In the genomic region with DNA sequence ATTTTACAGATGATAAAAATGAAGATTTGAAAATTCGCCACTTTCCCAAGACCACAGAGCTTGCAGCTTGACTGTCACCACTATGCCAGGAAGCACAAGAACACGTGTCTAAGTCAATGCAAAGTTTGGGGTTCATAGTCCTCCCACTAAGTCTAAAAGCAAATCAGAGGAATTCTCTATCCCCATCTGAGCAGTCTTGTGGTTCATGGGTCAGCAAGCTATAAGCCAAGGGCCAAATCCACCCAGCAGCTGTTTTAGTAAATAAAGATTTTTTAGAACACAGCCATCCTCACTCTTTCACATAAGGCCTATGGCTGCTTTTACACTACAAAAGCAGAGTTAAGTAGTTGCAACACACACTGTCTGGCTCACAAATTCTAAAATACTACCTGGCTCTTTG, we compare ENCODE assay signal across 23 cellular contexts.
DNase-seq lines count a peak whose midpoint lies in the region; ATAC-seq and TF ChIP-seq lines count a peak whose summit lies in the region.
"Had no signal": no experiment of that assay in that cellular context is flagged by ENCODE, and none has a peak within 500 bp of the region (broad histone marks: within the 10 kb centered on the region; RNA-seq: fewer than 3 reads in every experiment).

No MANE protein-coding gene starts in this region.

- POLR2A ChIA-PET in IMR-90 (lab: Charles Lee; ENCODE audit: unreplicated experiment): no interaction called here

- H3K4me3 Mint-ChIP-seq in osteocyte (ENCODE audit: unreplicated experiment): no peak overlapping the region
- H3K4me3 Mint-ChIP-seq: activated CD8-positive, alpha-beta T cell treated with anti-CD3 and anti-CD28 coated beads for 36 hours; activated naive CD4-positive, alpha-beta T cell treated with anti-CD3 and anti-CD28 coated beads, Interleukin-2, amount 50 U/mL, for 24 hours; memory B cell; stimulated activated naive CD8-positive, alpha-beta T cell treated with anti-CD3 and anti-CD28 coated beads, Interleukin-15, amount 100 ng/mL, for 72 hours; T-helper 17 cell had no signal

- in situ Hi-C loops in IMR-90 (cut with MboI; ENCODE audit: low sequenced_read_pairs): no loop called here
- in situ Hi-C loops in astrocyte of the spinal cord (cut with HindIII; ENCODE audit: low sequenced_read_pairs): no loop called here

- no peaks in the 10 kb centered on the region for H3K9me1 ChIP-seq in IMR-90 (ENCODE audit: insufficient read depth, low read length)

- H2BK20ac ChIP-seq in IMR-90 (ENCODE audit: low read depth, low read length): peak overlapping the region; percentile 57

- H4K91ac ChIP-seq in IMR-90 (ENCODE audit: insufficient read depth, low read depth, low read length): no peak overlapping the region

- no peak for TF ChIP-seq POLR2A in IMR-90 (IDR thresholded peaks at IDR 0.05; ENCODE audit: low read depth, low read length)

- H3K4me3 ChIP-seq in IMR-90 (ENCODE audit: insufficient read depth, low read depth, low read length) (no peak overlapping the region), astrocyte of the spinal cord (ENCODE audit: low read depth, low read length) (no peak overlapping the region), fibroblast of villous mesenchyme (ENCODE audit: low read depth, low read length) (no peak overlapping the region)
- H3K4me3 ChIP-seq: esophagus muscularis mucosa, skin epidermis had no signal

- H3K36me3 Mint-ChIP-seq in osteocyte (ENCODE audit: unreplicated experiment): no peaks in the 10 kb centered on the region
- H3K36me3 Mint-ChIP-seq: activated naive CD4-positive, alpha-beta T cell treated with anti-CD3 and anti-CD28 coated beads, Interleukin-2, amount 50 U/mL, for 24 hours; memory B cell had no signal

- H3K9ac ChIP-seq in IMR-90 (ENCODE audit: low read depth, low read length): peak overlapping the region; percentile 50; the same call in 1 of the 2 replicates

- intact Hi-C loops in IMR-90 (cut with micrococcal nuclease): no loop called here

- no peak for TF ChIP-seq CTCF in IMR-90 (conservative IDR thresholded peaks at IDR 0.05; ENCODE audit: low read depth, low read length)
- TF ChIP-seq CTCF in astrocyte of the spinal cord (IDR thresholded peaks at IDR 0.05; ENCODE audit: low read depth, low read length): no peak
- TF ChIP-seq CTCF in fibroblast of villous mesenchyme (IDR thresholded peaks at IDR 0.05; ENCODE audit: insufficient read depth, low read depth, low read length): no peak
- TF ChIP-seq CTCF in osteocyte (IDR thresholded peaks at IDR 0.05): no peak

- H3K4ac ChIP-seq in IMR-90 (ENCODE audit: low read depth, low read length): 0 out of 2 replicates have a peak overlapping the region, but pooled peaks have one; percentile 15

- no peaks in the 10 kb centered on the region for H3K27me3 Mint-ChIP-seq in osteocyte (ENCODE audit: unreplicated experiment)
- H3K27me3 Mint-ChIP-seq: activated CD8-positive, alpha-beta T cell treated with anti-CD3 and anti-CD28 coated beads for 36 hours; activated naive CD4-positive, alpha-beta T cell treated with anti-CD3 and anti-CD28 coated beads, Interleukin-2, amount 50 U/mL, for 24 hours; memory B cell; stimulated activated naive CD8-positive, alpha-beta T cell treated with anti-CD3 and anti-CD28 coated beads, Interleukin-15, amount 100 ng/mL, for 72 hours; T-helper 17 cell had no signal

- H2BK15ac ChIP-seq in IMR-90 (ENCODE audit: low read depth, low read length): no peak overlapping the region

- no peak overlapping the region for H2AK5ac ChIP-seq in IMR-90 (ENCODE audit: low read depth, low read length)

- H4K20me1 ChIP-seq in IMR-90 (ENCODE audit: insufficient read depth, low read length): no peaks in the 10 kb centered on the region

- DNase-seq in IMR-90: peak; percentile 13
- peak; percentile 8 for DNase-seq in astrocyte of the spinal cord (ENCODE audit: low read depth, low spot score)
- DNase-seq in fibroblast of villous mesenchyme (ENCODE audit: low read depth): peak; percentile 53
- no peak for DNase-seq in osteocyte (ENCODE audit: extremely low spot score, unreplicated experiment)
- DNase-seq in AG20443 (ENCODE audit: low spot score): no peak
- DNase-seq in activated CD4-positive, alpha-beta T cell treated with anti-CD3 and anti-CD28 coated beads, Interleukin-2, amount 50 U/mL, for 4 hours: no peak
- DNase-seq: activated CD4-positive, CD25-positive, alpha-beta regulatory T cell treated with anti-CD3 and anti-CD28 coated beads, Interleukin-2, amount 50 U/mL, for 72 hours; activated CD8-positive, alpha-beta T cell treated with anti-CD3 and anti-CD28 coated beads for 36 hours; anterior cingulate cortex; cortex of kidney; MM.1S; NCI-H1417 treated with DMSO at 0.1 percent for 48 hours; NCI-H446; stimulated activated CD8-positive, alpha-beta memory T cell treated with anti-CD3 and anti-CD28 coated beads, Interleukin-4, amount 100 ng/mL, for 48 hours; stimulated activated naive CD8-positive, alpha-beta T cell treated with anti-CD3 and anti-CD28 coated beads, Interleukin-15, amount 100 ng/mL, for 72 hours; T-helper 17 cell had no signal

- no CpG with 5 or more reads among the region's 2 CpGs for WGBS in IMR-90 (ENCODE audit: extremely low coverage in 2 of 2, insufficient read length in 1 of 2), 2 experiments

- H2BK120ac ChIP-seq in IMR-90 (ENCODE audit: low read depth, low read length): peak overlapping the region; percentile 23

- H4K5ac ChIP-seq in IMR-90 (ENCODE audit: low read depth, low read length): peak overlapping the region; percentile 61

- H3K4me1 ChIP-seq in IMR-90 (ENCODE audit: control insufficient read depth, insufficient read depth, low read length): peaks cover 5% of the 10 kb centered on the region

- CTCF ChIA-PET in IMR-90 (lab: Yijun Ruan, JAX): interaction anchor here (0.6 to 0.8 kb wide), 2 partner anchors 19 to 246 kb away, joined by 4 read pairs; no protein-coding TSS in a partner anchor

- H2AK9ac ChIP-seq in IMR-90 (replicated peaks; ENCODE audit: low read depth, low read length, poor library complexity): no peak overlapping the region

- no peaks in the 10 kb centered on the region for H3K79me1 ChIP-seq in IMR-90 (ENCODE audit: low read depth in 1 of 2, low read length in 2 of 2)

- peaks cover 22% of the 10 kb centered on the region for H3K4me1 Mint-ChIP-seq in osteocyte (ENCODE audit: unreplicated experiment)
- H3K4me1 Mint-ChIP-seq: activated naive CD4-positive, alpha-beta T cell treated with anti-CD3 and anti-CD28 coated beads, Interleukin-2, amount 50 U/mL, for 24 hours; memory B cell; stimulated activated naive CD8-positive, alpha-beta T cell treated with anti-CD3 and anti-CD28 coated beads, Interleukin-15, amount 100 ng/mL, for 72 hours; T-helper 17 cell had no signal

- peak overlapping the region; percentile 16 for H2AFZ ChIP-seq in IMR-90 (replicated peaks; ENCODE audit: low read length, poor library complexity)

- no peaks in the 10 kb centered on the region for H3K36me3 ChIP-seq in IMR-90 (ENCODE audit: control insufficient read depth, insufficient read depth, low read length)
- H3K36me3 ChIP-seq: esophagus muscularis mucosa had no signal

- ATAC-seq in IMR-90 (ENCODE audit: low read depth) (peak; percentile 27; the same call in 1 of the 2 replicates), GM19395 (IDR thresholded peaks at IDR 0.05; ENCODE audit: unreplicated experiment) (no peak), GM18502 (IDR thresholded peaks at IDR 0.05; ENCODE audit: poor library complexity, unreplicated experiment) (no peak)
- ATAC-seq: activated CD8-positive, alpha-beta T cell treated with anti-CD3 and anti-CD28 coated beads for 36 hours; stimulated activated naive CD8-positive, alpha-beta T cell treated with anti-CD3 and anti-CD28 coated beads, Interleukin-15, amount 100 ng/mL, for 72 hours; T-helper 17 cell had no signal

- dilution Hi-C loops in IMR-90 (cut with HindIII; ENCODE audit: low sequenced_read_pairs, unreplicated experiment): no loop called here

- H3K9me3 ChIP-seq in IMR-90 (ENCODE audit: control insufficient read depth, insufficient read depth, low read length): no peaks in the 10 kb centered on the region
- H3K9me3 ChIP-seq: esophagus muscularis mucosa had no signal

- H3K9me3 Mint-ChIP-seq in osteocyte (ENCODE audit: unreplicated experiment): no peaks in the 10 kb centered on the region

- peak overlapping the region; percentile 79; the same call in 1 of the 2 replicates for H3K18ac ChIP-seq in IMR-90 (ENCODE audit: low read depth, low read length)

- H3K27ac ChIP-seq in IMR-90 (ENCODE audit: insufficient read depth, low read length): peak overlapping the region; percentile 33; the same call in 1 of the 2 replicates
- H3K27ac ChIP-seq: esophagus muscularis mucosa had no signal

- H3K56ac ChIP-seq in IMR-90 (ENCODE audit: extremely low read depth, insufficient read depth, low read length): no peak overlapping the region

- H3K23ac ChIP-seq in IMR-90 (ENCODE audit: low read depth, low read length): no peak overlapping the region

- H3K14ac ChIP-seq in IMR-90 (replicated peaks; ENCODE audit: low read depth, low read length): peak overlapping the region; percentile 47

- H4K8ac ChIP-seq in IMR-90 (ENCODE audit: low read depth in 2 of 2, low read length in 2 of 2): peak overlapping the region in 1 of 2 experiments; percentile 27; a peak in 2 of 4 replicates

- H3K27ac Mint-ChIP-seq in osteocyte (ENCODE audit: unreplicated experiment): peak overlapping the region; percentile 77
- H3K27ac Mint-ChIP-seq: activated CD8-positive, alpha-beta T cell treated with anti-CD3 and anti-CD28 coated beads for 36 hours; activated naive CD4-positive, alpha-beta T cell treated with anti-CD3 and anti-CD28 coated beads, Interleukin-2, amount 50 U/mL, for 24 hours; activated T-helper 2 cell treated with anti-CD3 and anti-CD28 coated beads, Interferon-gamma antibody, Interleukin-2, Interleukin-4, amounts not matched to agents 10 μg/mL and 5 μg/mL and 100 μg/mL, durations not matched to agents 14 hours and 24 hours and 36 hours; memory B cell; stimulated activated naive CD8-positive, alpha-beta T cell treated with anti-CD3 and anti-CD28 coated beads, Interleukin-15, amount 100 ng/mL, for 72 hours; T-helper 17 cell had no signal

- peak overlapping the region; percentile 36 for H2BK5ac ChIP-seq in IMR-90 (ENCODE audit: low read depth, low read length, poor library complexity, severe bottlenecking)

- TF ChIP-seq RAD21 in IMR-90 (IDR thresholded peaks at IDR 0.05; ENCODE audit: low read length): no peak

- no peak overlapping the region for H3K4me2 ChIP-seq in IMR-90 (ENCODE audit: low read depth, low read length)

- no peaks in the 10 kb centered on the region for H3K27me3 ChIP-seq in IMR-90 (ENCODE audit: control insufficient read depth, insufficient read depth, low read length)
- H3K27me3 ChIP-seq: esophagus muscularis mucosa had no signal

- no TSS peak for BruUV-seq in IMR-90 (replicated peaks; lab: Mats Ljungman, UMichigan)

TF ChIP-seq in IMR-90, 13 proteins besides CTCF, POLR2A, EP300 and RAD21 (continues in another document):
- no peak for TF ChIP-seq BHLHE40 (IDR thresholded peaks at IDR 0.05; ENCODE audit: low read depth, low read length)

Comparison
In these comparisons a context has a peak if more than half of its experiments do, and no peak if none do; other contexts are left out.
1. DNase-seq: peak in IMR-90 (single experiment), astrocyte of the spinal cord (single experiment) and fibroblast of villous mesenchyme (single experiment); none in osteocyte (single experiment), AG20443 (single experiment) and activated CD4-positive, alpha-beta T cell treated with anti-CD3 and anti-CD28 coated beads, Interleukin-2, amount 50 U/mL, for 4 hours (0 of 2).